ENCODE assay signal across 8 cellular contexts in genomic region chr20:43458422-43458924, GRCh38. TPM values are rescaled to one million over a fixed set of nuclear protein-coding genes. Genes with fewer than 3 reads are reported as not detected.
A peak's percentile ranks its signal among the peaks of the same experiment; 100 is the strongest.
DNase-seq lines count a peak whose midpoint lies in the region; ATAC-seq, FAIRE-seq and TF ChIP-seq lines count a peak whose summit lies in the region.

No MANE protein-coding gene starts in this region.

- H3K36me3 ChIP-seq in liver (ENCODE audit: control insufficient read depth in 4 of 4, insufficient read depth in 3 of 4, low read depth in 1 of 4, low read length in 3 of 4) (peaks cover 0 to 35% (median 33%) of the 10 kb centered on the region in 4 donors), thyroid gland (peaks cover 34% of the 10 kb centered on the region in 2 donors)

- H3K27me3 ChIP-seq in liver (ENCODE audit: control insufficient read depth in 4 of 4, insufficient read depth in 4 of 4, low read length in 3 of 4) (no peaks in the 10 kb centered on the region), thyroid gland (no peaks in the 10 kb centered on the region)

- H3K9ac ChIP-seq in liver (ENCODE audit: low read depth in 1 of 2, low read length in 2 of 2) = peak overlapping the region; percentile 59 to 100

- H3K4me1 ChIP-seq in liver (ENCODE audit: control insufficient read depth in 4 of 4, insufficient read depth in 4 of 4, low read length in 3 of 4) = peaks cover 2 to 38% (median 24%) of the 10 kb centered on the region in 4 donors
- peaks cover 14 to 18% of the 10 kb centered on the region in 2 donors for H3K4me1 ChIP-seq in thyroid gland

- peak overlapping the region; percentile 99 for H3K27ac ChIP-seq in adipose tissue (ENCODE audit: low read depth, low read length)
- H3K27ac ChIP-seq in liver (ENCODE audit: low read depth in 1 of 2, low read length in 2 of 2) = peak overlapping the region; percentile 93 to 100
- peak overlapping the region; percentile 100 for H3K27ac ChIP-seq in thyroid gland

- no peaks in the 10 kb centered on the region for H3K9me3 ChIP-seq in liver (ENCODE audit: control insufficient read depth in 4 of 4, low read length in 3 of 4)
- H3K9me3 ChIP-seq in thyroid gland = no peaks in the 10 kb centered on the region

- DNase-seq in thyroid gland (no peak), NCI-H748 (lab: John Stamatoyannopoulos, UW; ENCODE audit: unreplicated experiment) (no peak), D721Med (ENCODE audit: insufficient read length, low spot score) (no peak)

- no peak for TF ChIP-seq RAD21 in liver (IDR thresholded peaks at IDR 0.05)

- intact Hi-C loops in thyroid gland (cut with DNase I) = loop anchor here (5.0 to 10.0 kb wide), 2 partner anchors 126 to 1509 kb away; partner anchors contain the start of gene STK4

- TF ChIP-seq CTCF in liver (IDR thresholded peaks at IDR 0.05; ENCODE audit: low read depth, low read length, missing input control) = no peak
- no peak for TF ChIP-seq CTCF in thyroid gland (IDR thresholded peaks at IDR 0.05)
- no peak for TF ChIP-seq CTCF in D721Med (IDR thresholded peaks at IDR 0.05; ENCODE audit: insufficient read depth, missing control alignments)

- TF ChIP-seq POLR2A in thyroid gland (IDR thresholded peaks at IDR 0.05) = no peak

- 0 to 1% (median 1%) methylated on average over 25 to 41 of the region's 41 CpGs for WGBS in adipose tissue, 3 donors
- WGBS in liver = under 1% methylated on average over 41 of the region's 41 CpGs
- WGBS in thyroid gland, 2 donors = 0 to 1% methylated on average over 14 to 23 of the region's 41 CpGs

- peak; percentile 3 for ATAC-seq in HG02943 (IDR thresholded peaks at IDR 0.05; ENCODE audit: low read depth, unreplicated experiment)
- ATAC-seq in HG03457 (IDR thresholded peaks at IDR 0.05; ENCODE audit: unreplicated experiment) = no peak

- FAIRE-seq in D721Med (lab: Jason Lieb, UNC) = no peak

- H3K4me3 ChIP-seq in GM08714 (ENCODE audit: low read length) = peak overlapping the region; percentile 87
- H3K4me3 ChIP-seq in liver (ENCODE audit: low read depth in 1 of 3, low read length in 3 of 3) = peak overlapping the region; percentile 84 to 95 (median 95)
- H3K4me3 ChIP-seq in thyroid gland (replicated peaks in 1 of 3) = peak overlapping the region; percentile 16 to 99 (median 98)

TF ChIP-seq in liver, 16 proteins besides CTCF, POLR2A, EP300 and RAD21:
- TF ChIP-seq YY1 (IDR thresholded peaks at IDR 0.05) = no peak
- TF ChIP-seq ATF3 (IDR thresholded peaks at IDR 0.05) = no peak
- TF ChIP-seq GABPA (IDR thresholded peaks at IDR 0.05 in 1 of 2, conservative IDR thresholded peaks at IDR 0.05 in 1 of 2) = no peak
- no peak for TF ChIP-seq RXRA (IDR thresholded peaks at IDR 0.05)
- no peak for TF ChIP-seq MAX (IDR thresholded peaks at IDR 0.05)
- TF ChIP-seq ZBTB33 (IDR thresholded peaks at IDR 0.05) = no peak
- no peak for TF ChIP-seq SP1 (IDR thresholded peaks at IDR 0.05)
- TF ChIP-seq HNF4G (IDR thresholded peaks at IDR 0.05) = no peak
- no peak for TF ChIP-seq REST (IDR thresholded peaks at IDR 0.05)

RNA-seq across cellular contexts. Expression of gene SRSF6, which starts 0.8 kb away (rescaled TPM):
- polyA plus RNA-seq in adipose tissue (10 to 100 TPM; 48.9 to 85.4 (median 54.7) TPM), liver (10 to 100 TPM; 41.3 to 47.5 TPM)
- total RNA-seq in liver (10 to 100 TPM; 33.8 to 40.9 TPM), thyroid gland (100 to 1,000 TPM in 2 of 4 donors, 10 to 100 TPM in 2; 92.3 to 110 (median 97.2) TPM)

RNA-seq across cellular contexts. Expression of gene L3MBTL1, which starts 49.0 kb away (rescaled TPM):
- polyA plus RNA-seq in adipose tissue (1 to 10 TPM; 2.2 to 5.1 (median 2.9) TPM), liver (1 to 10 TPM in 1 of 2 donors, under 1 TPM in 1; 0.45 to 1.4 TPM)
- total RNA-seq in liver (1 to 10 TPM; 2.6 to 5.6 TPM), thyroid gland (10 to 100 TPM; 12.5 to 45.3 (median 29.2) TPM)
